In genomic region chr1:109621402-109622101, GRCh38 we compare ENCODE assay signal across 8 cellular contexts. TPM values are rescaled to one million over a fixed set of nuclear protein-coding genes. Genes with fewer than 3 reads are reported as not detected.
DNase-seq lines count a peak whose midpoint lies in the region; ATAC-seq, FAIRE-seq and TF ChIP-seq lines count a peak whose summit lies in the region.

No MANE protein-coding gene starts in this region.

- no peaks in the 10 kb centered on the region for H4K20me1 ChIP-seq in GM12878 (ENCODE audit: control insufficient read depth, insufficient read depth)

- TSS peak; percentile 50 for BruUV-seq in GM12878 (replicated peaks; lab: Mats Ljungman, UMichigan)

- RAD21 ChIA-PET in GM12878 (lab: Charles Lee; ENCODE audit: unreplicated experiment), result interaction anchor here (1.2 kb wide), 1 partner anchor 14 kb away, joined by 3 read pairs; no protein-coding TSS in a partner anchor

- intact Hi-C loops in GM12878 (cut with micrococcal nuclease; ENCODE audit: unreplicated experiment) (loop anchor here (5.0 kb wide), 1 partner anchor 129 kb away; the partner anchor contains the start of gene CYB561D1), lower lobe of right lung (cut with DNase I) (no loop called here), aorta (cut with DNase I) (loop anchor here (2.0 kb wide), 1 partner anchor 73 kb away; the partner anchor contains the start of gene GNAI3 (in 2 of the 2))

- peak overlapping the region; percentile 26 for H3K4me2 ChIP-seq in GM12878 (ENCODE audit: control insufficient read depth, insufficient read depth)

- WGBS in GM12878 (ENCODE audit: insufficient coverage, insufficient replicate concordance, low lambda C conversion rate, missing lambda C conversion rate), result 3% methylated on average over 12 of the region's 12 CpGs
- WGBS in aorta, 2 donors, result 18 to 22% methylated on average over 12 of the region's 12 CpGs

- peak overlapping the region; percentile 72; the same call in 1 of the 2 replicates for H3K27ac ChIP-seq in GM12878 (ENCODE audit: control insufficient read depth, insufficient read depth)
- peak overlapping the region; percentile 87 for H3K27ac ChIP-seq in lower lobe of right lung
- peak overlapping the region in 1 of 2 donors; percentile 14 for H3K27ac ChIP-seq in aorta (ENCODE audit: low read depth in 1 of 2, low read length in 2 of 2)

- H2AFZ ChIP-seq in GM12878 (ENCODE audit: control insufficient read depth, low read depth, low read length), result no peak overlapping the region

- no peak for TF ChIP-seq EP300 in GM12878 (IDR thresholded peaks at IDR 0.05; ENCODE audit: borderline replicate concordance in 1 of 2, control insufficient read depth in 1 of 2, low read depth in 2 of 2, low read length in 2 of 2)

- H3K4me3 ChIP-seq in GM12878 (peak overlapping the region; percentile 85), lower lobe of right lung (peak overlapping the region; percentile 85), aorta (ENCODE audit: low read length in 2 of 2) (peak overlapping the region; percentile 53 to 73)

- peak; percentile 35 for DNase-seq in stimulated activated CD4-positive, alpha-beta T cell treated with anti-CD3 and anti-CD28 coated beads, Interleukin-1b, Interleukin-23, amount 100 ng/mL, for 48 hours
- no peak for DNase-seq in stimulated activated CD4-positive, alpha-beta T cell treated with anti-CD3 and anti-CD28 coated beads, Interleukin-4, amount 100 ng/mL, for 1 hour
- no peak for DNase-seq in GM12878 (ENCODE audit: low read depth, low spot score)
- no peak for DNase-seq in lower lobe of right lung
- no peak for DNase-seq in aorta
- no peak for DNase-seq in NOMO-1 treated with DMSO at 0.1 percent for 48 hours (lab: John Stamatoyannopoulos, UW; ENCODE audit: unreplicated experiment)
- DNase-seq in DMS79 (lab: John Stamatoyannopoulos, UW), result no peak

- ATAC-seq in GM12878 (peak; percentile 3; the same call in 2 of the 3 replicates), lower lobe of right lung (no peak), aorta (ENCODE audit: low FRiP score) (no peak), HG03095 (IDR thresholded peaks at IDR 0.05; ENCODE audit: unreplicated experiment) (no peak)

- TF ChIP-seq POLR2A in GM12878 (IDR thresholded peaks at IDR 0.05; ENCODE audit: low read depth, low read length), result no peak

- H3K4me1 ChIP-seq in GM12878 (ENCODE audit: control insufficient read depth, insufficient read depth, low read length) (peaks cover 38% of the 10 kb centered on the region), lower lobe of right lung (peaks cover 61% of the 10 kb centered on the region), aorta (ENCODE audit: control insufficient read depth in 1 of 2, insufficient read depth in 2 of 2, low read length in 2 of 2) (no peaks in the 10 kb centered on the region)

- H3K27me3 ChIP-seq in GM12878 (replicated peaks in 1 of 2; ENCODE audit: control insufficient read depth in 2 of 2, insufficient read depth in 2 of 2, low read length in 1 of 2) (no peaks in the 10 kb centered on the region), lower lobe of right lung (ENCODE audit: low read depth) (no peaks in the 10 kb centered on the region), aorta (ENCODE audit: control insufficient read depth in 1 of 2, insufficient read depth in 2 of 2, low read length in 1 of 2) (no peaks in the 10 kb centered on the region)

- SMC1A ChIA-PET in GM12878 (lab: Charles Lee; ENCODE audit: uncharacterized antibody, unreplicated experiment), result interaction anchor here (0.6 to 2.7 kb wide), 2 partner anchors 69 to 73 kb away, joined by 3 to 18 read pairs; partner anchors contain the start of gene GNAI3

- peak overlapping the region; percentile 86; the same call in 1 of the 2 replicates for H3K9ac ChIP-seq in GM12878 (ENCODE audit: control insufficient read depth, insufficient read depth, low read length)

- TF ChIP-seq RAD21 in GM12878 (IDR thresholded peaks at IDR 0.05; ENCODE audit: insufficient read depth, low read depth, low read length), result no peak

- FAIRE-seq in GM12878 (lab: Jason Lieb, UNC), result no peak

- H3K9me3 ChIP-seq in GM12878 (replicated peaks; ENCODE audit: control insufficient read depth, insufficient read depth, low read length) (no peaks in the 10 kb centered on the region), lower lobe of right lung (no peaks in the 10 kb centered on the region), aorta (ENCODE audit: control insufficient read depth, low read length) (no peaks in the 10 kb centered on the region)

- in situ Hi-C loops in GM12878 (cut with MboI), result loop anchor here (5.0 kb wide), 2 partner anchors 74 to 134 kb away; partner anchors contain the start of gene GNAI3

- CTCF ChIA-PET in GM12878 (lab: Yijun Ruan, JAX), result interaction anchor here (1.2 to 1.7 kb wide), 4 partner anchors 9 to 131 kb away, joined by 4 to 6 read pairs (median 4); partner anchors contain the start of gene GNAI3

- TF ChIP-seq CTCF in GM12878 (IDR thresholded peaks at IDR 0.05 in 2 of 3, conservative IDR thresholded peaks at IDR 0.05 in 1 of 3; ENCODE audit: control insufficient read depth in 2 of 3, extremely low read depth in 1 of 3, insufficient read depth in 1 of 3, low read depth in 3 of 3, low read length in 3 of 3) (no peak), lower lobe of right lung (IDR thresholded peaks at IDR 0.05) (no peak)

- no peaks in the 10 kb centered on the region; a peak in 2 of 4 replicates for H3K36me3 ChIP-seq in GM12878 (ENCODE audit: control insufficient read depth in 2 of 2, insufficient read depth in 2 of 2, low read length in 1 of 2)
- H3K36me3 ChIP-seq in lower lobe of right lung, result peaks cover 6% of the 10 kb centered on the region
- no peaks in the 10 kb centered on the region for H3K36me3 ChIP-seq in aorta (ENCODE audit: control insufficient read depth in 1 of 2, insufficient read depth in 2 of 2, low read length in 1 of 2)

- POLR2A ChIA-PET in GM12878 (lab: Charles Lee), result interaction anchor here (0.6 to 3.4 kb wide), 2 partner anchors 57 to 73 kb away, joined by 3 to 34 read pairs; partner anchors contain the start of gene GNAI3

- H3K79me2 ChIP-seq in GM12878 (ENCODE audit: control insufficient read depth, insufficient read depth, low read length), result peaks cover 51% of the 10 kb centered on the region

RNA-seq across cellular contexts. Expression of gene AMPD2, which starts 1.9 kb away (rescaled TPM):
- total RNA-seq in GM12878 (2013; cell fraction: nucleolus; rRNA removed), result 113 and 156 TPM in 2 replicates
- total RNA-seq in GM12878 (2014; rRNA removed), result 43.4 and 49.9 TPM in 2 replicates
- 19.0 and 19.5 TPM in 2 replicates for total RNA-seq in GM12878 (2014; rRNA removed; fragmentation: Illumina TruSeq; extraction: Trizol)
- total RNA-seq in GM12878 (2021), result 66.5 and 75.9 TPM in 2 replicates
- 35.2 TPM for polyA plus RNA-seq in GM12878 (2011; ENCODE audit: low read depth)
- polyA plus RNA-seq in GM12878 (2011; rRNA removed), result 9.9 and 30.0 TPM in 2 replicates
- polyA plus RNA-seq in GM12878 (2011; cell fraction: cytosol; rRNA removed), result 27.1 and 34.8 TPM in 2 replicates
- polyA plus RNA-seq in GM12878 (2011; cell fraction: nucleus; rRNA removed), result 346 and 354 TPM in 2 replicates
- polyA plus RNA-seq in GM12878 (2012), result 54.0 and 66.8 TPM in 2 replicates
- polyA plus RNA-seq in GM12878 (2014; fragmentation: Illumina TruSeq; extraction: Trizol), result 11.8 and 30.9 TPM in 2 replicates
- polyA plus RNA-seq in GM12878 (2014; fragmentation: Nextera tagmentation; extraction: Ambion mirVana), result 1 to 10 TPM; 2.0 to 3.0 TPM
- polyA plus RNA-seq in GM12878 (2014; rRNA removed), result 40.9 and 44.4 TPM in 2 replicates
- 10 to 100 TPM; 31.8 to 33.1 TPM for polyA plus RNA-seq in GM12878 (2016; fragmentation: Nextera tagmentation; extraction: Ambion mirVana)
- polyA minus RNA-seq in GM12878 (2011; rRNA and poly(A)+ RNA removed), result 29.3 and 51.2 TPM in 2 replicates
- 15.6 and 17.7 TPM in 2 replicates for polyA minus RNA-seq in GM12878 (2011; cell fraction: cytosol; rRNA and poly(A)+ RNA removed)
- polyA minus RNA-seq in GM12878 (2011; cell fraction: nucleus; rRNA and poly(A)+ RNA removed), result 61.1 and 93.7 TPM in 2 replicates
- 55.9 TPM for total RNA-seq in lower lobe of right lung
- total RNA-seq in aorta, result 10 to 100 TPM; 59.7 to 77.1 TPM
- 10 to 100 TPM; 19.8 to 85.9 TPM for polyA plus RNA-seq in aorta

RNA-seq across cellular contexts. Expression of gene GNAT2, which starts 2.1 kb away (rescaled TPM):
- not detected in 2 replicates for total RNA-seq in GM12878 (2013; cell fraction: nucleolus; rRNA removed)
- total RNA-seq in GM12878 (2014; rRNA removed), result 0.23 and 0.38 TPM in 2 replicates
- total RNA-seq in GM12878 (2014; rRNA removed; fragmentation: Illumina TruSeq; extraction: Trizol), result 0.31 and 0.69 TPM in 2 replicates
- total RNA-seq in GM12878 (2021), result 0.85 and 0.92 TPM in 2 replicates
- polyA plus RNA-seq in GM12878 (2011; ENCODE audit: low read depth), result 0.28 TPM
- 0.30 and 0.54 TPM in 2 replicates for polyA plus RNA-seq in GM12878 (2011; rRNA removed)
- 0.23 and 0.27 TPM in 2 replicates for polyA plus RNA-seq in GM12878 (2011; cell fraction: cytosol; rRNA removed)
- 0.13 and 0.15 TPM in 2 replicates for polyA plus RNA-seq in GM12878 (2011; cell fraction: nucleus; rRNA removed)
- 0.31 and 0.49 TPM in 2 replicates for polyA plus RNA-seq in GM12878 (2012)
- polyA plus RNA-seq in GM12878 (2014; fragmentation: Illumina TruSeq; extraction: Trizol), result 0.26 and 0.59 TPM in 2 replicates
- under 1 TPM; 0.08 to 0.77 TPM for polyA plus RNA-seq in GM12878 (2014; fragmentation: Nextera tagmentation; extraction: Ambion mirVana)
- 0.28 and 0.36 TPM in 2 replicates for polyA plus RNA-seq in GM12878 (2014; rRNA removed)
- polyA plus RNA-seq in GM12878 (2016; fragmentation: Nextera tagmentation; extraction: Ambion mirVana), result 1 to 10 TPM in 1 of 2 experiments, under 1 TPM in 1; 0.46 to 1.3 TPM
- polyA minus RNA-seq in GM12878 (2011; rRNA and poly(A)+ RNA removed), result 1.1 and 1.8 TPM in 2 replicates
- not detected in 2 replicates for polyA minus RNA-seq in GM12878 (2011; cell fraction: cytosol; rRNA and poly(A)+ RNA removed)
- polyA minus RNA-seq in GM12878 (2011; cell fraction: nucleus; rRNA and poly(A)+ RNA removed), result not detected in 2 replicates
- not detected for total RNA-seq in lower lobe of right lung
- total RNA-seq in aorta, result not detected
- not detected for polyA plus RNA-seq in aorta

RNA-seq across cellular contexts. Expression of gene GSTM4, which starts 34.3 kb away (rescaled TPM):
- total RNA-seq in GM12878 (2013; cell fraction: nucleolus; rRNA removed), result 48.3 and 51.3 TPM in 2 replicates
- total RNA-seq in GM12878 (2014; rRNA removed) (14.3 and 15.1 TPM in 2 replicates), GM12878 (2014; rRNA removed; fragmentation: Illumina TruSeq; extraction: Trizol) (13.6 and 14.5 TPM in 2 replicates), GM12878 (2021) (20.4 and 21.4 TPM in 2 replicates), lower lobe of right lung (15.7 TPM), aorta (10 to 100 TPM; 15.0 to 29.8 TPM)
- polyA plus RNA-seq in GM12878 (2011; ENCODE audit: low read depth), result 16.5 TPM
- polyA plus RNA-seq in GM12878 (2011; rRNA removed) (23.0 and 37.2 TPM in 2 replicates), GM12878 (2014; fragmentation: Illumina TruSeq; extraction: Trizol) (25.8 and 31.7 TPM in 2 replicates), GM12878 (2014; fragmentation: Nextera tagmentation; extraction: Ambion mirVana) (10 to 100 TPM; 16.9 to 17.0 TPM), GM12878 (2014; rRNA removed) (25.3 and 26.8 TPM in 2 replicates), GM12878 (2016; fragmentation: Nextera tagmentation; extraction: Ambion mirVana) (10 to 100 TPM; 25.6 to 27.7 TPM), aorta (10 to 100 TPM; 33.8 to 53.1 TPM)
- polyA plus RNA-seq in GM12878 (2011; cell fraction: cytosol; rRNA removed), result 34.1 and 36.8 TPM in 2 replicates
- polyA plus RNA-seq in GM12878 (2011; cell fraction: nucleus; rRNA removed), result 35.2 and 44.5 TPM in 2 replicates
- polyA plus RNA-seq in GM12878 (2012), result 17.4 and 19.3 TPM in 2 replicates
- 18.4 and 20.5 TPM in 2 replicates for polyA minus RNA-seq in GM12878 (2011; rRNA and poly(A)+ RNA removed)
- 8.7 and 11.6 TPM in 2 replicates for polyA minus RNA-seq in GM12878 (2011; cell fraction: cytosol; rRNA and poly(A)+ RNA removed)
- polyA minus RNA-seq in GM12878 (2011; cell fraction: nucleus; rRNA and poly(A)+ RNA removed), result 20.7 and 26.0 TPM in 2 replicates

RNA-seq across cellular contexts. Expression of gene GSTM2, which starts 46.3 kb away (rescaled TPM):
- total RNA-seq in GM12878 (2013; cell fraction: nucleolus; rRNA removed), result 67.1 and 70.5 TPM in 2 replicates
- total RNA-seq in GM12878 (2014; rRNA removed), result 10.5 and 11.4 TPM in 2 replicates
- 9.9 and 13.5 TPM in 2 replicates for total RNA-seq in GM12878 (2014; rRNA removed; fragmentation: Illumina TruSeq; extraction: Trizol)
- 21.6 and 23.3 TPM in 2 replicates for total RNA-seq in GM12878 (2021)
- polyA plus RNA-seq in GM12878 (2011; ENCODE audit: low read depth), result 68.5 TPM
- 4.8 and 8.3 TPM in 2 replicates for polyA plus RNA-seq in GM12878 (2011; rRNA removed)
- polyA plus RNA-seq in GM12878 (2011; cell fraction: cytosol; rRNA removed), result 6.3 and 7.1 TPM in 2 replicates
- polyA plus RNA-seq in GM12878 (2011; cell fraction: nucleus; rRNA removed), result 46.8 and 76.5 TPM in 2 replicates
- polyA plus RNA-seq in GM12878 (2012), result 62.3 and 69.9 TPM in 2 replicates
- polyA plus RNA-seq in GM12878 (2014; fragmentation: Illumina TruSeq; extraction: Trizol), result 31.8 and 32.0 TPM in 2 replicates
- 10 to 100 TPM; 29.6 to 30.4 TPM for polyA plus RNA-seq in GM12878 (2014; fragmentation: Nextera tagmentation; extraction: Ambion mirVana)
- polyA plus RNA-seq in GM12878 (2014; rRNA removed), result 28.1 and 32.3 TPM in 2 replicates
- 10 to 100 TPM; 12.7 to 17.1 TPM for polyA plus RNA-seq in GM12878 (2016; fragmentation: Nextera tagmentation; extraction: Ambion mirVana)
- 3.0 and 4.2 TPM in 2 replicates for polyA minus RNA-seq in GM12878 (2011; rRNA and poly(A)+ RNA removed)
- 1.1 TPM in 1 of 2 replicates, not detected in the other for polyA minus RNA-seq in GM12878 (2011; cell fraction: cytosol; rRNA and poly(A)+ RNA removed)
- 5.8 and 6.2 TPM in 2 replicates for polyA minus RNA-seq in GM12878 (2011; cell fraction: nucleus; rRNA and poly(A)+ RNA removed)
- 35.7 TPM for total RNA-seq in lower lobe of right lung
- total RNA-seq in aorta, result 100 to 1,000 TPM in 1 of 2 donors, 10 to 100 TPM in 1; 48.3 to 136 TPM
- polyA plus RNA-seq in aorta, result 100 to 1,000 TPM in 1 of 2 donors, 10 to 100 TPM in 1; 17.5 to 279 TPM
